Comparison of ENCODE assay signal across 2 cellular contexts in genomic region chr1:156886583-156887302, GRCh38.
TF ChIP-seq lines count a peak whose summit lies in the region.

No MANE protein-coding gene starts in this region.

TF ChIP-seq in GM23338, 12 proteins besides CTCF, POLR2A, EP300 and RAD21:
- TF ChIP-seq ETS1 (IDR thresholded peaks at IDR 0.05) (no peak), REST (IDR thresholded peaks at IDR 0.05; ENCODE audit: unreplicated experiment) (no peak), EZH2phosphoT487 (IDR thresholded peaks at IDR 0.05; ENCODE audit: unreplicated experiment) (no peak), ZNF462 (CRISPR knock-in tag; IDR thresholded peaks at IDR 0.05) (no peak), ZNF331 (CRISPR knock-in tag; IDR thresholded peaks at IDR 0.05; ENCODE audit: low read depth) (no peak), CREB1 (CRISPR knock-in tag; IDR thresholded peaks at IDR 0.05; ENCODE audit: low read depth) (no peak), POLR2AphosphoS5 (IDR thresholded peaks at IDR 0.05; ENCODE audit: low read depth) (no peak), STAT1 (IDR thresholded peaks at IDR 0.05; ENCODE audit: unreplicated experiment) (no peak), EZH2 (IDR thresholded peaks at IDR 0.05; ENCODE audit: low read depth, unreplicated experiment) (no peak), NANOG (IDR thresholded peaks at IDR 0.05; ENCODE audit: borderline replicate concordance) (no peak), JUNB (IDR thresholded peaks at IDR 0.05; ENCODE audit: unreplicated experiment) (no peak), ZNF114 (CRISPR knock-in tag; IDR thresholded peaks at IDR 0.05) (no peak)

TF ChIP-seq in K562, 482 proteins besides CTCF, POLR2A, EP300 and RAD21:
- TF ChIP-seq HSF4 (CRISPR knock-in tag; IDR thresholded peaks at IDR 0.05; ENCODE audit: borderline replicate concordance) (no peak), TAL1 (IDR thresholded peaks at IDR 0.05) (no peak), RUNX1 (IDR thresholded peaks at IDR 0.05; ENCODE audit: low read depth) (no peak), ZKSCAN1 (IDR thresholded peaks at IDR 0.05; ENCODE audit: low read depth, low read length) (no peak), ZNF318 (IDR thresholded peaks at IDR 0.05; ENCODE audit: borderline replicate concordance in 1 of 2, low read depth in 1 of 2) (no peak), ZBTB1 (CRISPR knock-in tag; IDR thresholded peaks at IDR 0.05; ENCODE audit: borderline replicate concordance, low read depth) (no peak), CBX2 (IDR thresholded peaks at IDR 0.05; ENCODE audit: insufficient read depth, low read length, poor library complexity, severe bottlenecking) (no peak), ZNF740 (CRISPR knock-in tag; IDR thresholded peaks at IDR 0.05) (no peak), ZNF740 (tag; IDR thresholded peaks at IDR 0.05) (no peak), NFIX (CRISPR knock-in tag; IDR thresholded peaks at IDR 0.05; ENCODE audit: low read depth) (no peak), EZH2 (IDR thresholded peaks at IDR 0.05; ENCODE audit: borderline replicate concordance, low read depth, low read length) (no peak), CAMTA2 (CRISPR knock-in tag; conservative IDR thresholded peaks at IDR 0.05) (no peak), NR3C1 (CRISPR knock-in tag; IDR thresholded peaks at IDR 0.05) (no peak)
TF ChIP-seq in K562: peak in this region for 0.
